ENCODE assay signal across 23 cellular contexts in the genomic region with DNA sequence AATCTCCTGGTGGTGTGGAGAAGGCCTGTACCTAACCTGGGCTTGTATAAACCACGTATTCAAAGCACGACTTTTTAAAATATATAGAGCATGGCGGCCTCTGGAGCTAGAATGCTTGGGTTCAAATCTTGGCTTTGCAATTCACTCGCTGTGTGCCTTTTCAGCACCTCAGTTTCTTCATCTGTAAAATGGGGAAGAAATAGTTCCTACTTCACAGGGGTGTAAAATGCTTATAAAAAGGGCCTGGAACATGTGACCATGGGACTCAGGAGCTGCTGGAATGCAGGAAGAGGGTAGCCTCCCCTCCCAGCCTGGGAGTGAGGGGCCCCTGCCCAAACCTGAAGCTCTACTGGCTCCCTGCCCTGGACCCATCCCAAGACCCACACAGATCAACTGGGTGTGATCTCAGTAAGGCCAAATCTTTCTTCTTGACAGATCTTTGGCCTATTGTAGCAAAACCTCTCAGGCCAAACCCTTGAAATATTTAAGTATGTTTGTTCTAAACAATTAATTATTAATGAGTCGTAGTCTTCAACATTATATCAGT.
DNase-seq lines count a peak whose midpoint lies in the region; ATAC-seq and TF ChIP-seq lines count a peak whose summit lies in the region.
"Had no signal": no experiment of that assay in that cellular context is flagged by ENCODE, and none has a peak within 500 bp of the region (broad histone marks: within the 10 kb centered on the region; RNA-seq: fewer than 3 reads in every experiment).

No MANE protein-coding gene starts in this region.

- no peaks in the 10 kb centered on the region for H3K36me3 ChIP-seq in SJSA1
- no peaks in the 10 kb centered on the region for H3K36me3 ChIP-seq in body of pancreas (replicated peaks in 1 of 2; ENCODE audit: insufficient read depth in 1 of 2, low read depth in 2 of 2)
- no peaks in the 10 kb centered on the region for H3K36me3 ChIP-seq in OCI-LY7 (ENCODE audit: insufficient read depth, low read length)
- H3K36me3 ChIP-seq: BLaER1 treated with 17β-estradiol and CSF1 and Interleukin-3, amounts not matched to agents 10 nM and 100 nM had no signal

- CTCF ChIA-PET in OCI-LY7 (lab: Charles Lee; ENCODE audit: unreplicated experiment): no interaction called here

- H3K9me3 Mint-ChIP-seq in neural crest cell: peaks cover 3% of the 10 kb centered on the region
- no peaks in the 10 kb centered on the region for H3K9me3 Mint-ChIP-seq in stimulated activated naive B cell treated with anti-CD40 and anti-IgM and Interleukin-4, amounts not matched to agents 10 μg/mL and 1 μg/mL and 100 μg/mL, for 72 hours

- intact Hi-C loops in body of pancreas (cut with DNase I): no loop called here
- intact Hi-C loops in OCI-LY7 (cut with micrococcal nuclease; ENCODE audit: unreplicated experiment): no loop called here

- H4K20me1 ChIP-seq in OCI-LY7 (ENCODE audit: insufficient read depth, low read length): no peaks in the 10 kb centered on the region
- H4K20me1 ChIP-seq: BLaER1 treated with 17β-estradiol and CSF1 and Interleukin-3, amounts not matched to agents 10 nM and 100 nM had no signal

- TF ChIP-seq POLR2A in body of pancreas (IDR thresholded peaks at IDR 0.05): no peak

- no peaks in the 10 kb centered on the region for H3K79me2 ChIP-seq in OCI-LY7 (ENCODE audit: insufficient read depth, low read depth, low read length)

- H3K27ac ChIP-seq in C4-2B (peak overlapping the region; percentile 88), SJSA1 (peak overlapping the region; percentile 58), body of pancreas (no peak overlapping the region), OCI-LY7 (ENCODE audit: low read depth, low read length, poor library complexity, severe bottlenecking) (no peak overlapping the region)
- H3K27ac ChIP-seq: BLaER1 treated with 17β-estradiol and CSF1 and Interleukin-3, amounts not matched to agents 10 nM and 100 nM; RWPE1; SK-N-MC had no signal

- H3K27me3 ChIP-seq in SJSA1 (replicated peaks): no peaks in the 10 kb centered on the region
- no peaks in the 10 kb centered on the region for H3K27me3 ChIP-seq in body of pancreas
- H3K27me3 ChIP-seq: BLaER1 treated with 17β-estradiol and CSF1 and Interleukin-3, amounts not matched to agents 10 nM and 100 nM had no signal

- no TSS peak for BruUV-seq in OCI-LY7 (replicated peaks; lab: Mats Ljungman, UMichigan)

- DNase-seq in SJSA1 (ENCODE audit: low read depth in 1 of 2, low spot score in 2 of 2) (no peak), body of pancreas (peak; percentile 25 to 64 (median 44)), neural crest cell (ENCODE audit: low read depth, low spot score) (no peak), NCI-H146 (lab: John Stamatoyannopoulos, UW) (no peak), OCI-LY7 (ENCODE audit: low spot score) (no peak)
- DNase-seq in stimulated activated naive B cell treated with anti-CD40 and anti-IgM and Interleukin-4, amounts not matched to agents 10 μg/mL and 1 μg/mL and 100 μg/mL, for 72 hours: no peak
- DNase-seq: AML-193; CD4-positive, alpha-beta memory T cell; COR-L47; EL; GDM1; Karpas-422; NCI-H1092 treated with DMSO at 0.1 percent for 48 hours; NCI-H1436; NCI-H187 treated with DMSO at 0.1 percent for 48 hours; NCI-H2107; NCI-H526 treated with DMSO at 0.1 percent for 48 hours; SHP77 had no signal

- POLR2A ChIA-PET in OCI-LY7 (lab: Charles Lee): interaction anchor here (1.6 kb wide), 1 partner anchor 12 kb away, joined by 3 read pairs; no protein-coding TSS in a partner anchor

- peaks cover 12% of the 10 kb centered on the region for H3K4me1 Mint-ChIP-seq in neural crest cell
- peaks cover 5 to 7% of the 10 kb centered on the region in 2 donors for H3K4me1 Mint-ChIP-seq in stimulated activated naive B cell treated with anti-CD40 and anti-IgM and Interleukin-4, amounts not matched to agents 10 μg/mL and 1 μg/mL and 100 μg/mL, for 72 hours
- H3K4me1 Mint-ChIP-seq: CD4-positive, alpha-beta memory T cell had no signal

- 80 to 86% methylated on average over 5 of the region's 5 CpGs for WGBS in body of pancreas, 2 donors

- H3K36me3 Mint-ChIP-seq in neural crest cell (ENCODE audit: low read depth): peaks cover 3% of the 10 kb centered on the region
- H3K36me3 Mint-ChIP-seq in stimulated activated naive B cell treated with anti-CD40 and anti-IgM and Interleukin-4, amounts not matched to agents 10 μg/mL and 1 μg/mL and 100 μg/mL, for 72 hours: no peaks in the 10 kb centered on the region
- H3K36me3 Mint-ChIP-seq: CD4-positive, alpha-beta memory T cell had no signal

- H3K4me1 ChIP-seq in SJSA1 (replicated peaks) (peaks cover 70% of the 10 kb centered on the region), body of pancreas (peaks cover 44% of the 10 kb centered on the region), OCI-LY7 (ENCODE audit: insufficient read depth, low read length, poor library complexity, severe bottlenecking) (no peaks in the 10 kb centered on the region)

- H3K4me3 Mint-ChIP-seq in neural crest cell: no peak overlapping the region
- no peak overlapping the region for H3K4me3 Mint-ChIP-seq in stimulated activated naive B cell treated with anti-CD40 and anti-IgM and Interleukin-4, amounts not matched to agents 10 μg/mL and 1 μg/mL and 100 μg/mL, for 72 hours
- H3K4me3 Mint-ChIP-seq: CD4-positive, alpha-beta memory T cell had no signal

- peak; percentile 43 for ATAC-seq in body of pancreas
- ATAC-seq in HG03469 (IDR thresholded peaks at IDR 0.05; ENCODE audit: unreplicated experiment): no peak
- no peak for ATAC-seq in stimulated activated naive B cell treated with anti-CD40 and anti-IgM and Interleukin-4, amounts not matched to agents 10 μg/mL and 1 μg/mL and 100 μg/mL, for 72 hours (replicated peaks)

- TF ChIP-seq CTCF in C4-2B (conservative IDR thresholded peaks at IDR 0.05) (no peak), body of pancreas (IDR thresholded peaks at IDR 0.05) (no peak), neural crest cell (conservative IDR thresholded peaks at IDR 0.05) (no peak), OCI-LY7 (conservative IDR thresholded peaks at IDR 0.05; ENCODE audit: low read length) (no peak)

- peak overlapping the region; percentile 57 for H3K27ac Mint-ChIP-seq in neural crest cell (ENCODE audit: unreplicated experiment)
- H3K27ac Mint-ChIP-seq in stimulated activated naive B cell treated with anti-CD40 and anti-IgM and Interleukin-4, amounts not matched to agents 10 μg/mL and 1 μg/mL and 100 μg/mL, for 72 hours: no peak overlapping the region
- H3K27ac Mint-ChIP-seq: CD4-positive, alpha-beta memory T cell had no signal

- no peaks in the 10 kb centered on the region for H3K27me3 Mint-ChIP-seq in neural crest cell (ENCODE audit: low read depth)
- peaks cover 3 to 7% of the 10 kb centered on the region in 2 donors for H3K27me3 Mint-ChIP-seq in stimulated activated naive B cell treated with anti-CD40 and anti-IgM and Interleukin-4, amounts not matched to agents 10 μg/mL and 1 μg/mL and 100 μg/mL, for 72 hours

- H3K4me3 ChIP-seq in SJSA1 (no peak overlapping the region), body of pancreas (no peak overlapping the region), OCI-LY7 (ENCODE audit: low read depth, low read length, poor library complexity, severe bottlenecking) (no peak overlapping the region)
- H3K4me3 ChIP-seq: BLaER1 treated with 17β-estradiol and CSF1 and Interleukin-3, amounts not matched to agents 10 nM and 100 nM; SK-N-MC had no signal

- H2AFZ ChIP-seq in OCI-LY7 (ENCODE audit: low read length): no peak overlapping the region

- no peak overlapping the region for H3K4me2 ChIP-seq in OCI-LY7 (ENCODE audit: low read length)

- no peaks in the 10 kb centered on the region for H3K9me2 ChIP-seq in OCI-LY7 (ENCODE audit: insufficient read depth, low read length)

- H3K9me3 ChIP-seq in SJSA1 (replicated peaks) (no peaks in the 10 kb centered on the region), body of pancreas (no peaks in the 10 kb centered on the region), OCI-LY7 (ENCODE audit: low read length) (no peaks in the 10 kb centered on the region)
- H3K9me3 ChIP-seq: BLaER1 treated with 17β-estradiol and CSF1 and Interleukin-3, amounts not matched to agents 10 nM and 100 nM had no signal

Comparison
In these comparisons a context has a peak if more than half of its experiments do, and no peak if none do; other contexts are left out.
1. H3K27ac ChIP-seq: peak in C4-2B (single experiment) and SJSA1 (single experiment); none in body of pancreas (0 of 4) and OCI-LY7 (single experiment).
2. DNase-seq: peak in body of pancreas (4 of 4); none in SJSA1 (0 of 2), neural crest cell (single experiment), NCI-H146 (single experiment), stimulated activated naive B cell treated with anti-CD40 and anti-IgM and Interleukin-4, amounts not matched to agents 10 μg/mL and 1 μg/mL and 100 μg/mL, for 72 hours (single experiment) and OCI-LY7 (single experiment).